In genomic region chr20:61486198-61486597, GRCh38 we compare ENCODE assay signal across 18 cellular contexts.
DNase-seq lines count a peak whose midpoint lies in the region; ATAC-seq, FAIRE-seq and TF ChIP-seq lines count a peak whose summit lies in the region.
"Had no signal": no experiment of that assay in that cellular context is flagged by ENCODE, and none has a peak within 500 bp of the region (broad histone marks: within the 10 kb centered on the region; RNA-seq: fewer than 3 reads in every experiment).

No MANE protein-coding gene starts in this region.

- no peaks in the 10 kb centered on the region for H3K9me3 Mint-ChIP-seq in effector memory CD8-positive, alpha-beta T cell
- no peaks in the 10 kb centered on the region for H3K9me3 Mint-ChIP-seq in MCF 10A (ENCODE audit: unreplicated experiment)
- H3K9me3 Mint-ChIP-seq: GM23338 had no signal

- H4K91ac ChIP-seq in H1 (replicated peaks; ENCODE audit: insufficient read length, low read length), result no peak overlapping the region

- CTCF ChIA-PET in H1 (lab: Charles Lee; ENCODE audit: partially characterized antibody), result interaction anchor here (1.1 kb wide), 1 partner anchor 9 kb away, joined by 3 read pairs; no protein-coding TSS in a partner anchor
- CTCF ChIA-PET in MCF 10A (lab: Yijun Ruan, JAX), result interaction anchor here (0.5 to 0.9 kb wide), 2 partner anchors 12 to 402 kb away, joined by 3 to 4 read pairs; no protein-coding TSS in a partner anchor

- TF ChIP-seq POLR2A in H1 (IDR thresholded peaks at IDR 0.05; ENCODE audit: control extremely low read depth in 1 of 2, low read depth in 2 of 2, low read length in 2 of 2), result no peak

- H3K36me3 ChIP-seq in RWPE2 (ENCODE audit: low read depth), result no peaks in the 10 kb centered on the region
- no peaks in the 10 kb centered on the region for H3K36me3 ChIP-seq in H1 (ENCODE audit: control insufficient read depth in 2 of 4, insufficient read depth in 4 of 4, low read length in 3 of 4)

- no peaks in the 10 kb centered on the region for H3K9me3 ChIP-seq in RWPE2 (ENCODE audit: severe bottlenecking)
- H3K9me3 ChIP-seq in H1 (ENCODE audit: insufficient read depth in 2 of 2, low read depth in 1 of 2, low read length in 1 of 2), result no peaks in the 10 kb centered on the region

- H2BK15ac ChIP-seq in H1 (ENCODE audit: low read length), result peak overlapping the region; percentile 75; the same call in 1 of the 2 replicates

- no peak overlapping the region for H3K23ac ChIP-seq in H1 (ENCODE audit: insufficient read length)

- H3K23me2 ChIP-seq in H1 (ENCODE audit: low read depth, low read length), result no peaks in the 10 kb centered on the region

- H4K8ac ChIP-seq in H1 (ENCODE audit: extremely low read depth, insufficient read depth, low read length), result no peak overlapping the region

- no peak overlapping the region for H3K4ac ChIP-seq in H1 (replicated peaks; ENCODE audit: insufficient read length, low read depth, low read length)

- H3K9ac ChIP-seq in H1 (replicated peaks in 1 of 4; ENCODE audit: extremely low read depth in 1 of 4, low read depth in 3 of 4, low read length in 3 of 4), result no peak overlapping the region

- no peak overlapping the region for H3K27ac Mint-ChIP-seq in effector memory CD8-positive, alpha-beta T cell
- no peak overlapping the region for H3K27ac Mint-ChIP-seq in MCF 10A (ENCODE audit: low read depth, unreplicated experiment)
- H3K27ac Mint-ChIP-seq: CD4-positive, alpha-beta memory T cell had no signal

- H3K27me3 ChIP-seq in RWPE2 (ENCODE audit: insufficient read depth, poor library complexity, severe bottlenecking) (no peaks in the 10 kb centered on the region), H1 (replicated peaks in 1 of 4; ENCODE audit: control insufficient read depth in 3 of 4, extremely low read depth in 1 of 4, insufficient read depth in 3 of 4, low read length in 3 of 4) (no peaks in the 10 kb centered on the region; a peak in 1 of 7 replicates)

- no peak overlapping the region for H3K14ac ChIP-seq in H1 (ENCODE audit: insufficient read length)

- no peaks in the 10 kb centered on the region for H4K20me1 ChIP-seq in H1 (replicated peaks in 1 of 2; ENCODE audit: control insufficient read depth in 1 of 2, insufficient read depth in 2 of 2, low read length in 2 of 2)

- H3K36me3 Mint-ChIP-seq in effector memory CD8-positive, alpha-beta T cell (ENCODE audit: insufficient read depth), result no peaks in the 10 kb centered on the region
- H3K36me3 Mint-ChIP-seq in MCF 10A (ENCODE audit: insufficient read depth, unreplicated experiment), result no peaks in the 10 kb centered on the region
- H3K36me3 Mint-ChIP-seq: CD4-positive, alpha-beta memory T cell had no signal

- H3K4me3 Mint-ChIP-seq in effector memory CD8-positive, alpha-beta T cell, result no peak overlapping the region
- H3K4me3 Mint-ChIP-seq in MCF 10A (ENCODE audit: unreplicated experiment), result no peak overlapping the region
- H3K4me3 Mint-ChIP-seq: CD4-positive, alpha-beta memory T cell; GM23338 had no signal

- TF ChIP-seq EP300 in H1 (IDR thresholded peaks at IDR 0.05; ENCODE audit: borderline replicate concordance in 1 of 2, low read depth in 2 of 2, low read length in 2 of 2), result no peak

- intact Hi-C loops in posterior vena cava (cut with DNase I) (no loop called here), MCF 10A (cut with micrococcal nuclease) (no loop called here)

- DNase-seq in RWPE2 (ENCODE audit: low spot score) (peak; percentile 71), H1 (ENCODE audit: low read depth in 1 of 2, low spot score in 2 of 2) (no peak), posterior vena cava (ENCODE audit: low spot score) (peak; percentile 49), MCF 10A (ENCODE audit: unreplicated experiment) (no peak)
- DNase-seq in effector memory CD8-positive, alpha-beta T cell, result no peak
- DNase-seq in activated CD8-positive, alpha-beta memory T cell treated with anti-CD3 and anti-CD28 coated beads for 24 hours, result no peak
- DNase-seq: C1 segment of cervical spinal cord; Calu3; CD4-positive, alpha-beta memory T cell; COR-L47; DMS53; DMS79 treated with DMSO at 0.1 percent for 48 hours; GF-D8; HCEC 1CT had no signal

- H2BK5ac ChIP-seq in H1 (ENCODE audit: low read depth, low read length), result no peak overlapping the region

- TF ChIP-seq CTCF in RWPE2 (IDR thresholded peaks at IDR 0.05; ENCODE audit: poor library complexity, severe bottlenecking), result no peak
- no peak for TF ChIP-seq CTCF in H1 (IDR thresholded peaks at IDR 0.05; ENCODE audit: control extremely low read depth in 1 of 3, insufficient read depth in 1 of 3, low read depth in 1 of 3, low read length in 3 of 3)
- no peak for TF ChIP-seq CTCF in MCF 10A (IDR thresholded peaks at IDR 0.05; ENCODE audit: unreplicated experiment)

- H4K5ac ChIP-seq in H1 (ENCODE audit: insufficient read length, low read depth, low read length), result no peak overlapping the region

- H3K79me1 ChIP-seq in H1 (ENCODE audit: low read depth, low read length), result no peaks in the 10 kb centered on the region

- no peak overlapping the region for H2AFZ ChIP-seq in H1 (ENCODE audit: low read length)
- H2AFZ ChIP-seq: GM23338 had no signal

- H3K4me3 ChIP-seq in RWPE2 (ENCODE audit: severe bottlenecking) (no peak overlapping the region), H1 (ENCODE audit: extremely low read depth in 1 of 4, insufficient read depth in 2 of 4, low read depth in 3 of 4, low read length in 4 of 4) (no peak overlapping the region)
- H3K4me3 ChIP-seq: GM23338 had no signal

- H2BK12ac ChIP-seq in H1 (ENCODE audit: low read depth, low read length), result peak overlapping the region; percentile 90; the same call in 1 of the 2 replicates

- 98% methylated on average over 6 of the region's 6 CpGs; no CpG with 5 or more reads in 1 of the 2 experiments for WGBS in H1 (ENCODE audit: extremely low coverage in 1 of 2, insufficient coverage in 1 of 2, insufficient read length in 1 of 2, insufficient replicate concordance in 2 of 2, low coverage in 1 of 2, low lambda C conversion rate in 2 of 2, missing lambda C conversion rate in 1 of 2), 2 experiments

- H2BK20ac ChIP-seq in H1 (ENCODE audit: low read length), result 0 out of 2 replicates have a peak overlapping the region, but pooled peaks have one; percentile 3

- no peak overlapping the region for H3K4me2 ChIP-seq in H1 (ENCODE audit: insufficient read depth in 1 of 2, low read depth in 2 of 2, low read length in 2 of 2)
- H3K4me2 ChIP-seq: GM23338 had no signal

- BruUV-seq in MCF 10A (replicated peaks; lab: Mats Ljungman, UMichigan), result no TSS peak

- TF ChIP-seq RAD21 in H1 (IDR thresholded peaks at IDR 0.05 in 1 of 2, conservative IDR thresholded peaks at IDR 0.05 in 1 of 2; ENCODE audit: low read depth in 2 of 2, low read length in 2 of 2), result no peak

- H3K18ac ChIP-seq in H1 (ENCODE audit: extremely low read depth, low read length), result no peak overlapping the region

- POLR2A ChIA-PET in H1 (lab: Charles Lee; ENCODE audit: partially characterized antibody) (no interaction called here), MCF 10A (lab: Yijun Ruan, JAX) (no interaction called here)

- H2BK120ac ChIP-seq in H1 (replicated peaks; ENCODE audit: low read depth, low read length), result no peak overlapping the region

- H3K27ac ChIP-seq in RWPE2 (ENCODE audit: poor library complexity, severe bottlenecking) (no peak overlapping the region), H1 (ENCODE audit: low read depth, low read length) (no peak overlapping the region)

- H3K27me3 Mint-ChIP-seq in effector memory CD8-positive, alpha-beta T cell, result no peaks in the 10 kb centered on the region
- H3K27me3 Mint-ChIP-seq in MCF 10A (ENCODE audit: insufficient read depth, unreplicated experiment), result no peaks in the 10 kb centered on the region

- peak overlapping the region; percentile 60; the same call in 1 of the 2 replicates for H2AK5ac ChIP-seq in H1 (ENCODE audit: low read depth, low read length)

- H3K4me1 ChIP-seq in RWPE2 (ENCODE audit: insufficient read depth, poor library complexity, severe bottlenecking) (peaks cover 3% of the 10 kb centered on the region), H1 (replicated peaks in 1 of 4; ENCODE audit: control insufficient read depth in 3 of 4, insufficient read depth in 4 of 4, low read length in 3 of 4) (no peaks in the 10 kb centered on the region; a peak in 1 of 7 replicates)

- no peak overlapping the region for H3K56ac ChIP-seq in H1 (replicated peaks; ENCODE audit: insufficient read length, low read depth, low read length)

- ATAC-seq in RWPE2 (ENCODE audit: low read depth), result no peak
- no peak for ATAC-seq in effector memory CD8-positive, alpha-beta T cell (replicated peaks)
- ATAC-seq: GM23338 had no signal

- no peaks in the 10 kb centered on the region for H3K4me1 Mint-ChIP-seq in effector memory CD8-positive, alpha-beta T cell (ENCODE audit: low read depth in 2 of 2)
- no peaks in the 10 kb centered on the region for H3K4me1 Mint-ChIP-seq in MCF 10A (ENCODE audit: insufficient read depth, unreplicated experiment)
- H3K4me1 Mint-ChIP-seq: CD4-positive, alpha-beta memory T cell had no signal

- no peak for FAIRE-seq in H1 (lab: Jason Lieb, UNC)
- FAIRE-seq: GM12891, GM18507, H54 had no signal

- no peaks in the 10 kb centered on the region for H3K79me2 ChIP-seq in H1 (ENCODE audit: control insufficient read depth in 1 of 2, insufficient read depth in 2 of 2, low read length in 2 of 2)

TF ChIP-seq in H1, 55 proteins besides CTCF, POLR2A, EP300 and RAD21:
- TF ChIP-seq SP2 (IDR thresholded peaks at IDR 0.05; ENCODE audit: low read length), result no peak

Comparison
In these comparisons a context has a peak if more than half of its experiments do, and no peak if none do; other contexts are left out.
1. DNase-seq: peak in RWPE2 (single experiment) and posterior vena cava (single experiment); none in H1 (0 of 2), effector memory CD8-positive, alpha-beta T cell (0 of 3), activated CD8-positive, alpha-beta memory T cell treated with anti-CD3 and anti-CD28 coated beads for 24 hours (single experiment) and MCF 10A (single experiment).